In genomic region chr6:33692760-33693158, GRCh38 we compare ENCODE assay signal across 9 cellular contexts. TPM values are rescaled to one million over a fixed set of nuclear protein-coding genes. Genes with fewer than 3 reads are reported as not detected.
DNase-seq lines count a peak whose midpoint lies in the region; ATAC-seq and TF ChIP-seq lines count a peak whose summit lies in the region.
"Had no signal": no experiment of that assay in that cellular context is flagged by ENCODE, and none has a peak within 500 bp of the region (broad histone marks: within the 10 kb centered on the region; RNA-seq: fewer than 3 reads in every experiment).

No MANE protein-coding gene starts in this region.

- H2AK5ac ChIP-seq in neuronal stem cell (ENCODE audit: low read depth, low read length): no peak overlapping the region

- peaks cover under 1% of the 10 kb centered on the region for H3K79me1 ChIP-seq in neuronal stem cell (ENCODE audit: low read depth, low read length)

- TF ChIP-seq CTCF in RWPE1 (conservative IDR thresholded peaks at IDR 0.05; ENCODE audit: low read depth): no peak
- TF ChIP-seq CTCF in MCF 10A (IDR thresholded peaks at IDR 0.05; ENCODE audit: unreplicated experiment): no peak
- TF ChIP-seq CTCF in nephron progenitor cell (IDR thresholded peaks at IDR 0.05): no peak

- H3K9me3 ChIP-seq in neuronal stem cell (replicated peaks in 1 of 2; ENCODE audit: control insufficient read depth in 2 of 2, insufficient read depth in 1 of 2, low read depth in 1 of 2, low read length in 2 of 2): no peaks in the 10 kb centered on the region
- H3K9me3 ChIP-seq: neutrophil had no signal

- H2BK5ac ChIP-seq in neuronal stem cell (ENCODE audit: low read length): no peak overlapping the region

- H3K27ac Mint-ChIP-seq in activated naive CD4-positive, alpha-beta T cell treated with anti-CD3 and anti-CD28 coated beads, Interleukin-2, amount 50 U/mL, for 72 hours: peak overlapping the region; percentile 93 to 96
- H3K27ac Mint-ChIP-seq in MCF 10A (ENCODE audit: low read depth, unreplicated experiment): no peak overlapping the region
- H3K27ac Mint-ChIP-seq in nephron progenitor cell: no peak overlapping the region

- H3K27me3 Mint-ChIP-seq in MCF 10A (ENCODE audit: insufficient read depth, unreplicated experiment): no peaks in the 10 kb centered on the region
- peaks cover 2% of the 10 kb centered on the region for H3K27me3 Mint-ChIP-seq in nephron progenitor cell (ENCODE audit: low read depth, poor library complexity)

- H3K27me3 ChIP-seq in neuronal stem cell (ENCODE audit: control insufficient read depth in 3 of 3, insufficient read depth in 3 of 3, low read depth in 1 of 3, low read length in 3 of 3): no peaks in the 10 kb centered on the region
- H3K27me3 ChIP-seq: neutrophil had no signal

- POLR2A ChIA-PET in RWPE1 (lab: Yijun Ruan, JAX; ENCODE audit: low non-redundant PET) (no interaction called here), MCF 10A (lab: Yijun Ruan, JAX) (interaction anchor here (1.8 kb wide), 1 partner anchor 18 kb away, joined by 7 read pairs; the partner anchor contains the start of gene UQCC2)

- H3K4ac ChIP-seq in neuronal stem cell (ENCODE audit: low read length): no peak overlapping the region

- no peaks in the 10 kb centered on the region for H3K9me3 Mint-ChIP-seq in activated naive CD4-positive, alpha-beta T cell treated with anti-CD3 and anti-CD28 coated beads, Interleukin-2, amount 50 U/mL, for 72 hours
- H3K9me3 Mint-ChIP-seq in MCF 10A (ENCODE audit: unreplicated experiment) (no peaks in the 10 kb centered on the region), nephron progenitor cell (no peaks in the 10 kb centered on the region)

- H4K91ac ChIP-seq in neuronal stem cell (ENCODE audit: low read depth, low read length, poor library complexity): no peak overlapping the region

- H2BK15ac ChIP-seq in neuronal stem cell (ENCODE audit: low read length): no peak overlapping the region

- peak overlapping the region; percentile 25 for H3K14ac ChIP-seq in neuronal stem cell (ENCODE audit: low read length)

- peaks cover 4 to 11% of the 10 kb centered on the region in 2 donors for H3K4me1 ChIP-seq in neuronal stem cell (ENCODE audit: control insufficient read depth in 2 of 2, insufficient read depth in 1 of 2, low read depth in 1 of 2, low read length in 2 of 2)

- WGBS in neuronal stem cell (ENCODE audit: extremely low coverage in 2 of 2, insufficient read length in 2 of 2, insufficient replicate concordance in 1 of 2), 2 donors: no CpG with 5 or more reads among the region's 10 CpGs

- H2BK120ac ChIP-seq in neuronal stem cell (ENCODE audit: low read depth, low read length): no peak overlapping the region

- no peak overlapping the region for H2BK12ac ChIP-seq in neuronal stem cell (ENCODE audit: low read length)

- H3K9ac ChIP-seq in neuronal stem cell (ENCODE audit: low read depth, low read length, poor library complexity): peak overlapping the region; percentile 34

- H2AFZ ChIP-seq in neuronal stem cell (ENCODE audit: low read length): no peak overlapping the region

- peaks cover 17 to 25% of the 10 kb centered on the region in 2 donors for H3K36me3 Mint-ChIP-seq in activated naive CD4-positive, alpha-beta T cell treated with anti-CD3 and anti-CD28 coated beads, Interleukin-2, amount 50 U/mL, for 72 hours
- H3K36me3 Mint-ChIP-seq in MCF 10A (ENCODE audit: insufficient read depth, unreplicated experiment) (peaks cover 95% of the 10 kb centered on the region), nephron progenitor cell (ENCODE audit: low read depth) (peaks cover 5% of the 10 kb centered on the region)

- DNase-seq in CD1c-positive myeloid dendritic cell (ENCODE audit: extremely low spot score) (peak; percentile 33), RWPE1 (ENCODE audit: low spot score) (no peak), neuronal stem cell (ENCODE audit: low spot score) (no peak), COLO668 (lab: John Stamatoyannopoulos, UW; ENCODE audit: unreplicated experiment) (no peak), MCF 10A (ENCODE audit: unreplicated experiment) (no peak), nephron progenitor cell (no peak)
- peak; percentile 42 to 90 for DNase-seq in activated naive CD4-positive, alpha-beta T cell treated with anti-CD3 and anti-CD28 coated beads, Interleukin-2, amount 50 U/mL, for 72 hours (ENCODE audit: low spot score in 2 of 2)

- H3K23ac ChIP-seq in neuronal stem cell (ENCODE audit: low read depth, low read length, poor library complexity): no peak overlapping the region

- CTCF ChIA-PET in RWPE1 (lab: Yijun Ruan, JAX) (interaction anchor here (0.6 kb wide), 1 partner anchor 267 kb away, joined by 3 read pairs; no protein-coding TSS in a partner anchor), MCF 10A (lab: Yijun Ruan, JAX) (interaction anchor here (2.3 to 2.9 kb wide), 2 partner anchors 20 to 103 kb away, joined by 8 to 15 read pairs; no protein-coding TSS in a partner anchor)

- no peak overlapping the region for H3K4me2 ChIP-seq in neuronal stem cell (ENCODE audit: insufficient read depth, low read length, poor library complexity, severe bottlenecking)

- H3K36me3 ChIP-seq in neuronal stem cell (replicated peaks in 1 of 2; ENCODE audit: control insufficient read depth in 2 of 2, insufficient read depth in 2 of 2, low read length in 2 of 2): peaks cover 22 to 36% of the 10 kb centered on the region in 2 donors

- H3K4me3 Mint-ChIP-seq in MCF 10A (ENCODE audit: unreplicated experiment) (no peak overlapping the region), nephron progenitor cell (no peak overlapping the region)

- no peak overlapping the region for H4K8ac ChIP-seq in neuronal stem cell (ENCODE audit: low read depth, low read length)

- ATAC-seq in activated naive CD4-positive, alpha-beta T cell treated with anti-CD3 and anti-CD28 coated beads, Interleukin-2, amount 50 U/mL, for 72 hours: peak; percentile 47 to 82
- ATAC-seq in GM18873 (IDR thresholded peaks at IDR 0.05; ENCODE audit: low FRiP score, unreplicated experiment): no peak

- H3K4me1 Mint-ChIP-seq in MCF 10A (ENCODE audit: insufficient read depth, unreplicated experiment): peaks cover 8% of the 10 kb centered on the region
- peaks cover 53% of the 10 kb centered on the region for H3K4me1 Mint-ChIP-seq in nephron progenitor cell

- no peak overlapping the region for H3K4me3 ChIP-seq in neuronal stem cell (ENCODE audit: low read length in 2 of 2)

- peak overlapping the region; percentile 96 for H3K27ac ChIP-seq in RWPE1
- H3K27ac ChIP-seq in neuronal stem cell (replicated peaks; ENCODE audit: low read length): no peak overlapping the region
- H3K27ac ChIP-seq: neutrophil had no signal

- H3K18ac ChIP-seq in neuronal stem cell (ENCODE audit: low read length): no peak overlapping the region

- no TSS peak for BruUV-seq in MCF 10A (replicated peaks; lab: Mats Ljungman, UMichigan)

- intact Hi-C loops in MCF 10A (cut with micrococcal nuclease): no loop called here

RNA-seq across cellular contexts. Expression of gene UQCC2, which starts 18.7 kb away (rescaled TPM):
- total RNA-seq in activated naive CD4-positive, alpha-beta T cell treated with anti-CD3 and anti-CD28 coated beads, Interleukin-2, amount 50 U/mL, for 72 hours: 100 to 1,000 TPM; 114 to 145 TPM
- 222 TPM for polyA plus RNA-seq in neuronal stem cell (2013, experiment 1 of 2)
- 222 TPM for polyA plus RNA-seq in neuronal stem cell (2013, experiment 2 of 2)
- 122 and 147 TPM in 2 replicates for total RNA-seq in MCF 10A (2022)

RNA-seq across cellular contexts. Expression of gene IP6K3, which starts 53.9 kb away (rescaled TPM):
- not detected for total RNA-seq in activated naive CD4-positive, alpha-beta T cell treated with anti-CD3 and anti-CD28 coated beads, Interleukin-2, amount 50 U/mL, for 72 hours
- 1.7 TPM for polyA plus RNA-seq in neuronal stem cell (2013, experiment 1 of 2)
- 1.4 TPM for polyA plus RNA-seq in neuronal stem cell (2013, experiment 2 of 2)
- 0.25 and 1.7 TPM in 2 replicates for total RNA-seq in MCF 10A (2022)

Comparison
In these comparisons a context has a peak if more than half of its experiments do, and no peak if none do; other contexts are left out.
1. DNase-seq: peak in CD1c-positive myeloid dendritic cell (single experiment) and activated naive CD4-positive, alpha-beta T cell treated with anti-CD3 and anti-CD28 coated beads, Interleukin-2, amount 50 U/mL, for 72 hours (2 of 2); none in RWPE1 (single experiment), neuronal stem cell (single experiment), COLO668 (single experiment), MCF 10A (single experiment) and nephron progenitor cell (single experiment).
2. H3K27ac Mint-ChIP-seq: peak in activated naive CD4-positive, alpha-beta T cell treated with anti-CD3 and anti-CD28 coated beads, Interleukin-2, amount 50 U/mL, for 72 hours (2 of 2); none in MCF 10A (single experiment) and nephron progenitor cell (single experiment).